ENCODE assay signal across 8 cellular contexts in genomic region chr1:114345930-114346479, GRCh38.
A peak's percentile ranks its signal among the peaks of the same experiment; 100 is the strongest.
DNase-seq lines count a peak whose midpoint lies in the region; ATAC-seq and TF ChIP-seq lines count a peak whose summit lies in the region.

No MANE protein-coding gene starts in this region.

- H3K27me3 Mint-ChIP-seq in activated CD4-positive, alpha-beta T cell treated with anti-CD3 and anti-CD28 coated beads, Interleukin-2, amount 10 ng/mL, durations not matched to agents 24 days and 14 days = no peaks in the 10 kb centered on the region

- peak overlapping the region; percentile 91 for H3K4me2 ChIP-seq in PC-3 (ENCODE audit: low read length)

- no peaks in the 10 kb centered on the region for H3F3A ChIP-seq in PC-3 (ENCODE audit: low read length, unreplicated experiment)

- no peak overlapping the region for H3K27ac ChIP-seq in PC-3 (ENCODE audit: low read length)
- peak overlapping the region; percentile 31 for H3K27ac ChIP-seq in effector memory CD4-positive, alpha-beta T cell (ENCODE audit: insufficient read depth, low read length, poor library complexity, severe bottlenecking)

- TF ChIP-seq CTCF in PC-3 (conservative IDR thresholded peaks at IDR 0.05; ENCODE audit: low read depth, low read length) (no peak), mucosa of descending colon (IDR thresholded peaks at IDR 0.05) (no peak)

- peak; percentile 34 for ATAC-seq in HG02885 (IDR thresholded peaks at IDR 0.05; ENCODE audit: poor library complexity, unreplicated experiment)
- ATAC-seq in PC-3 = peak; percentile 68
- peak; percentile 58 for ATAC-seq in mucosa of descending colon

- H3K36me3 Mint-ChIP-seq in activated CD4-positive, alpha-beta T cell treated with anti-CD3 and anti-CD28 coated beads, Interleukin-2, amount 10 ng/mL, durations not matched to agents 24 days and 14 days (ENCODE audit: low read depth) = no peaks in the 10 kb centered on the region

- peak overlapping the region; percentile 96 for H2AFZ ChIP-seq in PC-3 (ENCODE audit: low read length)

- H3K9me2 ChIP-seq in PC-3 (replicated peaks; ENCODE audit: low read length) = no peaks in the 10 kb centered on the region

- intact Hi-C loops in activated CD4-positive, alpha-beta T cell treated with anti-CD3 and anti-CD28 coated beads, Interleukin-2, amount 10 ng/mL, durations not matched to agents 24 days and 14 days (cut with micrococcal nuclease) = loop anchor here (1.0 to 2.0 kb wide), 7 partner anchors 82 to 706 kb away; partner anchors contain the start of genes BCAS2, DENND2C and TRIM33
- intact Hi-C loops in PC-3 (cut with micrococcal nuclease) = loop anchor here (1.0 to 2.0 kb wide), 5 partner anchors 82 to 367 kb away; partner anchors contain the start of genes OLFML3 and TRIM33
- intact Hi-C loops in mucosa of descending colon (cut with DNase I, micrococcal nuclease) = no loop called here

- H3K79me2 ChIP-seq in PC-3 (ENCODE audit: low read length) = no peaks in the 10 kb centered on the region

- H3K9me3 ChIP-seq in PC-3 (ENCODE audit: low read length) = no peaks in the 10 kb centered on the region
- H3K9me3 ChIP-seq in effector memory CD4-positive, alpha-beta T cell (ENCODE audit: control insufficient read depth, low read length) = no peaks in the 10 kb centered on the region
- no peaks in the 10 kb centered on the region for H3K9me3 ChIP-seq in mucosa of descending colon

- no peaks in the 10 kb centered on the region for H3K27me3 ChIP-seq in PC-3 (ENCODE audit: low read length)
- H3K27me3 ChIP-seq in effector memory CD4-positive, alpha-beta T cell (replicated peaks; ENCODE audit: control insufficient read depth, insufficient read depth, low read length, poor library complexity, severe bottlenecking) = no peaks in the 10 kb centered on the region

- peak overlapping the region; percentile 84 for H3K27ac Mint-ChIP-seq in activated CD4-positive, alpha-beta T cell treated with anti-CD3 and anti-CD28 coated beads, Interleukin-2, amount 10 ng/mL, durations not matched to agents 24 days and 14 days

- H3K4me3 ChIP-seq in PC-3 (ENCODE audit: low read length) = peak overlapping the region; percentile 73
- peak overlapping the region; percentile 47 for H3K4me3 ChIP-seq in effector memory CD4-positive, alpha-beta T cell (ENCODE audit: insufficient read depth, low read depth, low read length, poor library complexity, severe bottlenecking)
- H3K4me3 ChIP-seq in mucosa of descending colon = no peak overlapping the region

- H3K4me3 Mint-ChIP-seq in activated CD4-positive, alpha-beta T cell treated with anti-CD3 and anti-CD28 coated beads, Interleukin-2, amount 10 ng/mL, durations not matched to agents 24 days and 14 days = peak overlapping the region; percentile 86

- H4K20me1 ChIP-seq in PC-3 (ENCODE audit: low read length) = no peaks in the 10 kb centered on the region

- peaks cover 20% of the 10 kb centered on the region for H3K4me1 Mint-ChIP-seq in activated CD4-positive, alpha-beta T cell treated with anti-CD3 and anti-CD28 coated beads, Interleukin-2, amount 10 ng/mL, durations not matched to agents 24 days and 14 days

- DNase-seq in activated CD4-positive, alpha-beta T cell treated with anti-CD3 and anti-CD28 coated beads, Interleukin-2, amount 10 ng/mL, durations not matched to agents 24 days and 14 days = no peak
- DNase-seq in activated CD4-positive, alpha-beta T cell treated with anti-CD3 and anti-CD28 coated beads for 1 hour = no peak
- no peak for DNase-seq in PC-3
- no peak for DNase-seq in effector memory CD4-positive, alpha-beta T cell
- peak; percentile 20 to 51 (median 51) for DNase-seq in mucosa of descending colon
- no peak for DNase-seq in SIG-M5 treated with dmso at 0.1 percent for 504 hours (lab: John Stamatoyannopoulos, UW; ENCODE audit: unreplicated experiment)
- DNase-seq in T-helper 9 cell = no peak

- BruUV-seq in PC-3 (replicated peaks; lab: Mats Ljungman, UMichigan) = no TSS peak

- H3K9ac ChIP-seq in PC-3 (ENCODE audit: low read length) = peak overlapping the region; percentile 23; the same call in 1 of the 2 replicates

- CTCF ChIA-PET in PC-3 (lab: Charles Lee) = no interaction called here

- H3K36me3 ChIP-seq in PC-3 (ENCODE audit: low read depth, low read length) (no peaks in the 10 kb centered on the region), mucosa of descending colon (ENCODE audit: low read depth) (no peaks in the 10 kb centered on the region)
- no peaks in the 10 kb centered on the region for H3K36me3 ChIP-seq in effector memory CD4-positive, alpha-beta T cell (ENCODE audit: control insufficient read depth, insufficient read depth, low read length)

- peaks cover 5% of the 10 kb centered on the region for H3K9me3 Mint-ChIP-seq in activated CD4-positive, alpha-beta T cell treated with anti-CD3 and anti-CD28 coated beads, Interleukin-2, amount 10 ng/mL, durations not matched to agents 24 days and 14 days

- H3K4me1 ChIP-seq in PC-3 (ENCODE audit: insufficient read depth, low read length) (peaks cover 18% of the 10 kb centered on the region; the same call in 1 of the 2 replicates), mucosa of descending colon (ENCODE audit: low read depth) (peaks cover 9% of the 10 kb centered on the region)
- H3K4me1 ChIP-seq in effector memory CD4-positive, alpha-beta T cell (ENCODE audit: control insufficient read depth, insufficient read depth, low read length, poor library complexity, severe bottlenecking) = peaks cover 32% of the 10 kb centered on the region

- POLR2A ChIA-PET in PC-3 (lab: Charles Lee; ENCODE audit: unreplicated experiment) = no interaction called here

Comparison
In these comparisons a context has a peak if more than half of its experiments do, and no peak if none do; other contexts are left out.
1. DNase-seq: peak in mucosa of descending colon (3 of 3); none in activated CD4-positive, alpha-beta T cell treated with anti-CD3 and anti-CD28 coated beads, Interleukin-2, amount 10 ng/mL, durations not matched to agents 24 days and 14 days (single experiment), activated CD4-positive, alpha-beta T cell treated with anti-CD3 and anti-CD28 coated beads for 1 hour (single experiment), PC-3 (single experiment), effector memory CD4-positive, alpha-beta T cell (0 of 3), SIG-M5 treated with dmso at 0.1 percent for 504 hours (single experiment) and T-helper 9 cell (single experiment).
2. intact Hi-C loops: an anchor here in activated CD4-positive, alpha-beta T cell treated with anti-CD3 and anti-CD28 coated beads, Interleukin-2, amount 10 ng/mL, durations not matched to agents 24 days and 14 days (1.0 to 2.0 kb wide) and PC-3 (1.0 to 2.0 kb wide); none called in mucosa of descending colon.
3. Peak in every context shown above with its lines, with median percentiles within 50 percentile points of each other: ATAC-seq.